27 cellular contexts compared by ENCODE assay signal in the genomic region with DNA sequence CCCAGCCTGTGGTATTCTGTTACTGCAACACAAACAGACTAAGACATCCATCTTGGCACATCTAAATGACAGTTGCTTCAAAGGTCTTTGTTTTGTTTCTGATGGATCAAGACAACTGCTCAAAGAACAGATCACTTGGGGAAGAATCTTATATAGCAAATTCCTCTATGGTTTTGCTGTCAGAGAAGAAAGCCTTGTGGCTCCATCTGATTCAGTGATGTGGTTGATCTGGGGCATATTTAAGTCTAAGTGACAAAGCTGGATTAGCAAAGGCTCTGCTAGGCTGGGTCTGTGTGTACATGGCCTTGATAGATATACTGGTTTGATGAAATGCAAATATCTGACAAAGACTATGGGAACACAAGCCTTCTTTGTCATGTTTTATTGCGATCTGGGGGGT.
"Had no signal": no experiment of that assay in that cellular context is flagged by ENCODE, and none has a peak within 500 bp of the region (broad histone marks: within the 10 kb centered on the region; RNA-seq: fewer than 3 reads in every experiment).

No MANE protein-coding gene starts in this region.

- H3K27ac Mint-ChIP-seq: activated CD4-positive, alpha-beta memory T cell treated with anti-CD3 and anti-CD28 coated beads for 36 hours; activated CD4-positive, alpha-beta T cell treated with anti-CD3 and anti-CD28 coated beads, Interleukin-2, amount 10 ng/mL, durations not matched to agents 7 days and 5 days; activated naive CD4-positive, alpha-beta T cell treated with anti-CD3 and anti-CD28 coated beads, Interleukin-2, amount 10 ng/mL, durations not matched to agents 7 days and 5 days; activated T-helper 17 cell treated with anti-CD3 and anti-CD28 coated beads, Interleukin-2, amount 50 U/mL, for 72 hours; T-helper 17 cell had no signal

- H3K36me3 Mint-ChIP-seq: activated CD4-positive, alpha-beta memory T cell treated with anti-CD3 and anti-CD28 coated beads for 36 hours; activated naive CD4-positive, alpha-beta T cell treated with anti-CD3 and anti-CD28 coated beads, Interleukin-2, amount 10 ng/mL, durations not matched to agents 7 days and 5 days had no signal

- DNase-seq: activated CD4-positive, alpha-beta memory T cell treated with anti-CD3 and anti-CD28 coated beads for 36 hours; activated CD4-positive, alpha-beta T cell treated with anti-CD3 and anti-CD28 coated beads, Interleukin-2, amount 10 ng/mL, durations not matched to agents 7 days and 5 days; activated CD4-positive, CD25-positive, alpha-beta regulatory T cell; activated gamma-delta T cell; activated naive CD4-positive, alpha-beta T cell treated with anti-CD3 and anti-CD28 coated beads, Interleukin-2, amount 10 ng/mL, durations not matched to agents 7 days and 5 days; activated T-cell treated with anti-CD3 and anti-CD28 coated beads for 4 hours; activated T-cell treated with anti-CD3 and anti-CD28 coated beads, Interleukin-2, amount 50 U/mL, for 48 hours; amniotic stem cell; brain microvascular endothelial cell; Karpas-422; NCI-H1048; NCI-H1417; NCI-H1930; NCI-H2107; NCI-H2171 treated with DMSO at 0.1 percent for 48 hours; NCI-H226; NCI-H510A; NCI-H526 treated with DMSO at 0.1 percent for 48 hours; PC-3; SHP77; T-helper 17 cell; T-helper 9 cell had no signal

- H3K36me3 ChIP-seq: ascending aorta, brain microvascular endothelial cell, cardiac muscle cell had no signal

- H3K4me3 ChIP-seq: ascending aorta, cardiac muscle cell, K562 had no signal

- H3K9me3 ChIP-seq: ascending aorta had no signal

- ATAC-seq: activated T-helper 17 cell treated with anti-CD3 and anti-CD28 coated beads, Interleukin-2, amount 50 U/mL, for 72 hours; K562; PC-3; T-helper 17 cell had no signal

- FAIRE-seq: K562, RCC 7860 had no signal

- H3K4me1 Mint-ChIP-seq: activated T-helper 17 cell treated with anti-CD3 and anti-CD28 coated beads, Interleukin-2, amount 50 U/mL, for 72 hours; T-helper 17 cell had no signal

- H3K27me3 Mint-ChIP-seq: activated CD4-positive, alpha-beta memory T cell treated with anti-CD3 and anti-CD28 coated beads for 36 hours had no signal

- H3K27me3 ChIP-seq: ascending aorta, brain microvascular endothelial cell, cardiac muscle cell had no signal

- H3K9me3 Mint-ChIP-seq: activated CD4-positive, alpha-beta memory T cell treated with anti-CD3 and anti-CD28 coated beads for 36 hours; activated naive CD4-positive, alpha-beta T cell treated with anti-CD3 and anti-CD28 coated beads, Interleukin-2, amount 10 ng/mL, durations not matched to agents 7 days and 5 days; activated T-helper 17 cell treated with anti-CD3 and anti-CD28 coated beads, Interleukin-2, amount 50 U/mL, for 72 hours had no signal

- H3K4me3 Mint-ChIP-seq: activated CD4-positive, alpha-beta memory T cell treated with anti-CD3 and anti-CD28 coated beads for 36 hours; activated CD4-positive, alpha-beta T cell treated with anti-CD3 and anti-CD28 coated beads, Interleukin-2, amount 10 ng/mL, durations not matched to agents 7 days and 5 days; activated naive CD4-positive, alpha-beta T cell treated with anti-CD3 and anti-CD28 coated beads, Interleukin-2, amount 10 ng/mL, durations not matched to agents 7 days and 5 days; activated T-helper 17 cell treated with anti-CD3 and anti-CD28 coated beads, Interleukin-2, amount 50 U/mL, for 72 hours; T-helper 17 cell had no signal

- H3K27ac ChIP-seq: ascending aorta, brain microvascular endothelial cell, cardiac muscle cell had no signal
